8 cellular contexts compared by ENCODE assay signal in genomic region chr1:153353226-153353947, GRCh38. TPM values are rescaled to one million over a fixed set of nuclear protein-coding genes. Genes with fewer than 3 reads are reported as not detected.
DNase-seq lines count a peak whose midpoint lies in the region; ATAC-seq and TF ChIP-seq lines count a peak whose summit lies in the region.

No MANE protein-coding gene starts in this region.

- TF ChIP-seq POLR2A in sigmoid colon (IDR thresholded peaks at IDR 0.05) = no peak

- H3K27ac Mint-ChIP-seq in activated CD4-positive, alpha-beta T cell treated with anti-CD3 and anti-CD28 coated beads, Interleukin-2, amount 10 ng/mL, durations not matched to agents 7 days and 5 days = no peak overlapping the region

- intact Hi-C loops in A673 (cut with micrococcal nuclease; ENCODE audit: unreplicated experiment) = loop anchor here (5.0 kb wide), 1 partner anchor 49 kb away; no protein-coding TSS in a partner anchor
- intact Hi-C loops in PC-3 (cut with micrococcal nuclease) = loop anchor here (10.0 kb wide), 2 partner anchors 321 to 391 kb away; partner anchors contain the start of genes ILF2 and NPR1
- intact Hi-C loops in sigmoid colon (cut with DNase I) = no loop called here

- H4K20me1 ChIP-seq in PC-3 (ENCODE audit: low read length) = no peaks in the 10 kb centered on the region

- peaks cover 4% of the 10 kb centered on the region for H3F3A ChIP-seq in PC-3 (ENCODE audit: low read length, unreplicated experiment)

- H3K27me3 Mint-ChIP-seq in activated CD4-positive, alpha-beta T cell treated with anti-CD3 and anti-CD28 coated beads, Interleukin-2, amount 10 ng/mL, durations not matched to agents 7 days and 5 days = peaks cover 16% of the 10 kb centered on the region

- DNase-seq in A673 (ENCODE audit: low spot score) (no peak), GM12864 (ENCODE audit: low read depth) (no peak), PC-3 (peak; percentile 65), fibroblast of pulmonary artery (ENCODE audit: low read depth) (peak; percentile 22), sigmoid colon (no peak)
- DNase-seq in activated CD4-positive, alpha-beta T cell treated with anti-CD3 and anti-CD28 coated beads, Interleukin-2, amount 10 ng/mL, durations not matched to agents 7 days and 5 days = no peak

- H3K4me3 ChIP-seq in A673 (ENCODE audit: low read depth, low read length, poor library complexity, severe bottlenecking) = no peak overlapping the region
- no peak overlapping the region for H3K4me3 ChIP-seq in GM12864 (ENCODE audit: low read depth, low read length)
- no peak overlapping the region for H3K4me3 ChIP-seq in PC-3 (ENCODE audit: low read length)
- no peak overlapping the region for H3K4me3 ChIP-seq in fibroblast of pulmonary artery (replicated peaks; ENCODE audit: low read depth, low read length)
- no peak overlapping the region for H3K4me3 ChIP-seq in sigmoid colon

- H3K4me3 Mint-ChIP-seq in activated CD4-positive, alpha-beta T cell treated with anti-CD3 and anti-CD28 coated beads, Interleukin-2, amount 10 ng/mL, durations not matched to agents 7 days and 5 days = no peak overlapping the region

- BruUV-seq in A673 (replicated peaks; lab: Mats Ljungman, UMichigan) = no TSS peak
- BruUV-seq in PC-3 (replicated peaks; lab: Mats Ljungman, UMichigan) = no TSS peak

- peaks cover 19% of the 10 kb centered on the region for H3K4me1 Mint-ChIP-seq in activated CD4-positive, alpha-beta T cell treated with anti-CD3 and anti-CD28 coated beads, Interleukin-2, amount 10 ng/mL, durations not matched to agents 7 days and 5 days

- H3K9me3 ChIP-seq in A673 (ENCODE audit: low read depth, low read length, poor library complexity, severe bottlenecking) (no peaks in the 10 kb centered on the region), PC-3 (ENCODE audit: low read length) (no peaks in the 10 kb centered on the region), sigmoid colon (no peaks in the 10 kb centered on the region)

- no peaks in the 10 kb centered on the region for H3K79me2 ChIP-seq in PC-3 (ENCODE audit: low read length)

- TF ChIP-seq CTCF in A673 (conservative IDR thresholded peaks at IDR 0.05; ENCODE audit: low read depth, low read length) (peak; percentile 44), GM12864 (IDR thresholded peaks at IDR 0.05; ENCODE audit: low read depth, low read length, missing control alignments) (peak; percentile 60), PC-3 (conservative IDR thresholded peaks at IDR 0.05; ENCODE audit: low read depth, low read length) (peak; percentile 90), fibroblast of pulmonary artery (IDR thresholded peaks at IDR 0.05; ENCODE audit: low read length, missing control alignments) (peak; percentile 48), sigmoid colon (IDR thresholded peaks at IDR 0.05) (no peak)

- H3K36me3 ChIP-seq in A673 (ENCODE audit: insufficient read depth, low read length, poor library complexity, severe bottlenecking) (no peaks in the 10 kb centered on the region), PC-3 (ENCODE audit: low read depth, low read length) (no peaks in the 10 kb centered on the region), sigmoid colon (no peaks in the 10 kb centered on the region)

- H3K4me2 ChIP-seq in PC-3 (ENCODE audit: low read length) = no peak overlapping the region

- TF ChIP-seq EP300 in sigmoid colon (IDR thresholded peaks at IDR 0.05) = no peak

- no peaks in the 10 kb centered on the region for H3K9me2 ChIP-seq in PC-3 (replicated peaks; ENCODE audit: low read length)

- no peaks in the 10 kb centered on the region for H3K9me3 Mint-ChIP-seq in activated CD4-positive, alpha-beta T cell treated with anti-CD3 and anti-CD28 coated beads, Interleukin-2, amount 10 ng/mL, durations not matched to agents 7 days and 5 days

- WGBS in sigmoid colon, 2 donors = 74 to 82% methylated on average over 7 of the region's 7 CpGs

- CTCF ChIA-PET in A673 (lab: Charles Lee) = interaction anchor here (0.6 to 3.6 kb wide), 4 partner anchors 18 to 146 kb away, joined by 3 to 20 read pairs (median 4); no protein-coding TSS in a partner anchor
- CTCF ChIA-PET in PC-3 (lab: Charles Lee) = interaction anchor here (0.6 to 1.5 kb wide), 4 partner anchors 137 to 272 kb away, joined by 3 to 13 read pairs (median 5); no protein-coding TSS in a partner anchor
- CTCF ChIA-PET in activated CD4-positive, alpha-beta T cell treated with anti-CD3 and anti-CD28 coated beads, Interleukin-2, amount 10 ng/mL, durations not matched to agents 7 days and 5 days (lab: Charles Lee) = interaction anchor here (1.2 to 2.1 kb wide), 4 partner anchors 51 to 143 kb away, joined by 3 to 6 read pairs (median 4); no protein-coding TSS in a partner anchor

- no peak overlapping the region for H3K9ac ChIP-seq in PC-3 (ENCODE audit: low read length)

- H3K36me3 Mint-ChIP-seq in activated CD4-positive, alpha-beta T cell treated with anti-CD3 and anti-CD28 coated beads, Interleukin-2, amount 10 ng/mL, durations not matched to agents 7 days and 5 days (ENCODE audit: low read depth) = no peaks in the 10 kb centered on the region

- POLR2A ChIA-PET in A673 (lab: Charles Lee; ENCODE audit: low non-redundant PET) = no interaction called here
- POLR2A ChIA-PET in PC-3 (lab: Charles Lee; ENCODE audit: unreplicated experiment) = interaction anchor here (0.6 kb wide), 1 partner anchor 215 kb away, joined by 3 read pairs; no protein-coding TSS in a partner anchor
- POLR2A ChIA-PET in activated CD4-positive, alpha-beta T cell treated with anti-CD3 and anti-CD28 coated beads, Interleukin-2, amount 10 ng/mL, durations not matched to agents 7 days and 5 days (lab: Charles Lee) = no interaction called here

- no peak overlapping the region for H2AFZ ChIP-seq in PC-3 (ENCODE audit: low read length)

- H3K27me3 ChIP-seq in A673 (replicated peaks; ENCODE audit: insufficient read depth, low read depth, low read length, poor library complexity) = peaks cover 50% of the 10 kb centered on the region
- H3K27me3 ChIP-seq in PC-3 (ENCODE audit: low read length) = peaks cover 33% of the 10 kb centered on the region
- H3K27me3 ChIP-seq in sigmoid colon = peaks cover 0 to 24% (median 0%) of the 10 kb centered on the region in 3 donors

- ATAC-seq in PC-3 (no peak), HG02571 (IDR thresholded peaks at IDR 0.05; ENCODE audit: unreplicated experiment) (no peak), HG02852 (IDR thresholded peaks at IDR 0.05; ENCODE audit: unreplicated experiment) (no peak)

- no peak overlapping the region for H3K27ac ChIP-seq in A673 (ENCODE audit: low read depth, low read length, poor library complexity, severe bottlenecking)
- H3K27ac ChIP-seq in PC-3 (ENCODE audit: low read length) = no peak overlapping the region
- no peak overlapping the region for H3K27ac ChIP-seq in sigmoid colon

- H3K4me1 ChIP-seq in A673 (ENCODE audit: insufficient read depth, low read length, poor library complexity, severe bottlenecking) (no peaks in the 10 kb centered on the region), PC-3 (ENCODE audit: insufficient read depth, low read length) (peaks cover 42% of the 10 kb centered on the region), sigmoid colon (no peaks in the 10 kb centered on the region)

RNA-seq across cellular contexts. Expression of gene S100A9, which starts 4.3 kb away (rescaled TPM):
- total RNA-seq in A673 (2021) (not detected in 2 replicates), PC-3 (2014; rRNA removed) (482 and 559 TPM in 2 replicates), sigmoid colon (100 to 1,000 TPM in 3 of 4 donors, 10 to 100 TPM in 1; 73.4 to 943 (median 280) TPM)
- total RNA-seq in activated CD4-positive, alpha-beta T cell treated with anti-CD3 and anti-CD28 coated beads, Interleukin-2, amount 10 ng/mL, durations not matched to agents 7 days and 5 days = under 1 TPM in 1 of 2 experiments, not detected in 1; 0.77 TPM
- 100 to 1,000 TPM; 221 to 449 (median 351) TPM for polyA plus RNA-seq in sigmoid colon

RNA-seq across cellular contexts. Expression of gene PGLYRP4, which starts 4.7 kb away (rescaled TPM):
- not detected in 2 replicates for total RNA-seq in A673 (2021)
- not detected in 2 replicates for total RNA-seq in PC-3 (2014; rRNA removed)
- not detected for total RNA-seq in activated CD4-positive, alpha-beta T cell treated with anti-CD3 and anti-CD28 coated beads, Interleukin-2, amount 10 ng/mL, durations not matched to agents 7 days and 5 days
- total RNA-seq in sigmoid colon = not detected
- 1 to 10 TPM in 1 of 3 donors, not detected in 2; 1.1 TPM for polyA plus RNA-seq in sigmoid colon

RNA-seq across cellular contexts. Expression of gene S100A12, which starts 22.0 kb away (rescaled TPM):
- total RNA-seq in A673 (2021) = not detected in 2 replicates
- not detected in 2 replicates for total RNA-seq in PC-3 (2014; rRNA removed)
- not detected for total RNA-seq in activated CD4-positive, alpha-beta T cell treated with anti-CD3 and anti-CD28 coated beads, Interleukin-2, amount 10 ng/mL, durations not matched to agents 7 days and 5 days
- total RNA-seq in sigmoid colon = not detected
- 10 to 100 TPM in 2 of 3 donors, 1 to 10 TPM in 1; 2.9 to 23.4 (median 20.8) TPM for polyA plus RNA-seq in sigmoid colon

RNA-seq across cellular contexts. Expression of gene S100A8, which starts 37.5 kb away (rescaled TPM):
- not detected in 2 replicates for total RNA-seq in A673 (2021)
- 0.29 TPM in 1 of 2 replicates, not detected in the other for total RNA-seq in PC-3 (2014; rRNA removed)
- not detected for total RNA-seq in activated CD4-positive, alpha-beta T cell treated with anti-CD3 and anti-CD28 coated beads, Interleukin-2, amount 10 ng/mL, durations not matched to agents 7 days and 5 days
- 100 to 1,000 TPM in 1 of 4 donors, 10 to 100 TPM in 2, not detected in 1; 14.2 to 103 (median 32.1) TPM for total RNA-seq in sigmoid colon
- 100 to 1,000 TPM in 1 of 3 donors, 10 to 100 TPM in 2; 68.8 to 109 (median 95.7) TPM for polyA plus RNA-seq in sigmoid colon

RNA-seq across cellular contexts. Expression of gene PGLYRP3, which starts 40.6 kb away (rescaled TPM):
- not detected in 2 replicates for total RNA-seq in A673 (2021)
- not detected in 2 replicates for total RNA-seq in PC-3 (2014; rRNA removed)
- not detected for total RNA-seq in activated CD4-positive, alpha-beta T cell treated with anti-CD3 and anti-CD28 coated beads, Interleukin-2, amount 10 ng/mL, durations not matched to agents 7 days and 5 days
- not detected for total RNA-seq in sigmoid colon
- polyA plus RNA-seq in sigmoid colon = under 1 TPM in 1 of 3 donors, not detected in 2; 0.16 TPM

Comparison
In these comparisons a context has a peak if more than half of its experiments do, and no peak if none do; other contexts are left out.
1. DNase-seq: peak in PC-3 (single experiment) and fibroblast of pulmonary artery (single experiment); none in A673 (single experiment), GM12864 (single experiment), activated CD4-positive, alpha-beta T cell treated with anti-CD3 and anti-CD28 coated beads, Interleukin-2, amount 10 ng/mL, durations not matched to agents 7 days and 5 days (single experiment) and sigmoid colon (single experiment).
2. CTCF ChIP-seq: peak in A673 (single experiment), GM12864 (single experiment), PC-3 (single experiment) and fibroblast of pulmonary artery (single experiment); none in sigmoid colon (0 of 4).
3. RNA of gene S100A9, which starts 4.3 kb away (total RNA-seq): 482 to 559 TPM in PC-3 and 73.4 to 943 TPM in sigmoid colon; 0.77 TPM in activated CD4-positive, alpha-beta T cell treated with anti-CD3 and anti-CD28 coated beads, Interleukin-2, amount 10 ng/mL, durations not matched to agents 7 days and 5 days and not detected in A673; every median in the first group is over 10 times any median in the second.